In genomic region chr7:68550027-68550426, GRCh38 we compare ENCODE assay signal across 34 cellular contexts.
"Had no signal": no experiment of that assay in that cellular context is flagged by ENCODE, and none has a peak within 500 bp of the region (broad histone marks: within the 10 kb centered on the region; RNA-seq: fewer than 3 reads in every experiment).

No MANE protein-coding gene starts in this region.

- H3K9me3 ChIP-seq: MG63 had no signal

- H3K36me3 ChIP-seq: MG63 had no signal

- DNase-seq: Karpas-422, Kasumi-1, MG63, MM.1S, MV-4-11, NCI-H1048, NCI-H1092, NCI-H1092 treated with DMSO at 0.1 percent for 48 hours, NCI-H1105, NCI-H1105 treated with DMSO at 0.1 percent for 48 hours, NCI-H1417, NCI-H1417 treated with DMSO at 0.1 percent for 48 hours, NCI-H1436, NCI-H1436 treated with DMSO at 0.1 percent for 48 hours, NCI-H146, NCI-H1694, NCI-H1694 treated with DMSO at 0.1 percent for 48 hours, NCI-H187, NCI-H187 treated with DMSO at 0.1 percent for 48 hours, NCI-H1930, NCI-H2029, NCI-H2029 treated with DMSO at 0.1 percent for 48 hours, NCI-H2081, NCI-H2081 treated with DMSO at 0.1 percent for 48 hours, NCI-H2107, NCI-H2171, NCI-H2171 treated with DMSO at 0.1 percent for 48 hours, NCI-H2227 treated with DMSO at 0.1 percent for 48 hours, NCI-H226, NCI-H345, NCI-H446, NCI-H446 treated with DMSO at 0.1 percent for 48 hours, NCI-H510A, NCI-H510A treated with DMSO at 0.1 percent for 48 hours had no signal

- H3K4me3 ChIP-seq: MG63 had no signal

- H3K27me3 ChIP-seq: MG63 had no signal
